1 cellular context compared by ENCODE assay signal in the genomic region with DNA sequence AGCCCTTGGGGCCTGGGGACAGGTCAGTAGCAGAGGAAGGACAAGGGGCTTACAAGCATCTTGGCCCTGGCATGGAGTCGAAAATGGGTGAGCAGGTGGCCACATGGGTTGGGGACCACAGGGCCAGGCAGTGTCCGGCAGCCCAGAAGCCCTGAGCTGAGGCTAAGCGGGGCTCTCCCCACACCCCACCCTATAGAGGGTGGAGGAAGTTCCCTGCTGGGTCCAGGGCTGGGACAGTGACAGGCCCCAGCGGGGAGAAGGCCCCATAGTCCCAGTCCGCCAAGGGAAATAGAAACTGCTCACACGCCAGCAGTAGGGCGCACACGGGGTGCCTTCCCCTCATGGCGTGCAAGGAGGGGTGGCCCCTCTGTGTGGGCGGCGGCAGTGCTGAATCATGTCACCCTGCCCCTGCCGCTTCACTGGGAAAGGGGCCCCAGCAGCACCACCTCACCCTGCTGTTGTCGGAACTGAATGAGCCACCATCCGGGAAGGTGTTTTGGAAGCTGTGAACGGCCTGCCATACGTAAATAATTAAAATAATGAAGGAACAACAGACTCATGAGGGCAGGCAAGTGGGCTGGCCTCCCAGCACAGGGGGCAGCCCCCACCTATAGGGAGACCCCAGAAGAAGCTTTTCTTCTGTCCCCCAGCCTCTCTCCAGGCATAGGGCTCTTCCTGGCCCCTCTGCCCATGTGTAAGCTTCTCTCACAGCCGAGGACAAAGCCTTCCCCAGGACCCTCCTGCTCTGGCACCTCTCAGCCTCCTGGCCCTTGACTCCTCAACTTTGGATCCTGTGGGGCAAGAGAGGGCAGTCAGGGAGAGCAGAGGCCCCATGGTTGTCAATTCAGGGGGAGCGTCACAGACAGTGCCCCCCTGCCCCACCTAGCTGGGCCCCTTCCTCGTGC.
TF ChIP-seq lines count a peak whose summit lies in the region.

No MANE protein-coding gene starts in this region.

TF ChIP-seq in K562, 482 proteins besides CTCF, POLR2A, EP300 and RAD21 (continues in another document):
- TF ChIP-seq, protein P1, sequence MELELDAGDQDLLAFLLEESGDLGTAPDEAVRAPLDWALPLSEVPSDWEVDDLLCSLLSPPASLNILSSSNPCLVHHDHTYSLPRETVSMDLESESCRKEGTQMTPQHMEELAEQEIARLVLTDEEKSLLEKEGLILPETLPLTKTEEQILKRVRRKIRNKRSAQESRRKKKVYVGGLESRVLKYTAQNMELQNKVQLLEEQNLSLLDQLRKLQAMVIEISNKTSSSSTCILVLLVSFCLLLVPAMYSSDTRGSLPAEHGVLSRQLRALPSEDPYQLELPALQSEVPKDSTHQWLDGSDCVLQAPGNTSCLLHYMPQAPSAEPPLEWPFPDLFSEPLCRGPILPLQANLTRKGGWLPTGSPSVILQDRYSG (tag; conservative IDR thresholded peaks at IDR 0.05; ENCODE audit: low read depth): peak; percentile 72; the same call in 1 of the 2 replicates
- TF ChIP-seq BRD9 (IDR thresholded peaks at IDR 0.05; ENCODE audit: low read depth, partially characterized antibody) (no peak), PATZ1 (CRISPR knock-in tag; IDR thresholded peaks at IDR 0.05; ENCODE audit: borderline replicate concordance) (no peak), U2AF1 (optimal IDR thresholded peaks at IDR 0.05; ENCODE audit: low read depth, low read length) (no peak), NR3C1 (CRISPR knock-in tag; IDR thresholded peaks at IDR 0.05) (no peak), ZNF449 (CRISPR knock-in tag; IDR thresholded peaks at IDR 0.05) (no peak), MTA1 (IDR thresholded peaks at IDR 0.05; ENCODE audit: borderline replicate concordance) (no peak), MAFK (IDR thresholded peaks at IDR 0.05; ENCODE audit: low read length) (peak; percentile 43), MTF1 (CRISPR knock-in tag; IDR thresholded peaks at IDR 0.05; ENCODE audit: borderline replicate concordance) (no peak), ZNF740 (CRISPR knock-in tag; IDR thresholded peaks at IDR 0.05) (peak; percentile 50; the same call in 1 of the 2 replicates), ZNF740 (tag; IDR thresholded peaks at IDR 0.05) (no peak), RBM39 (optimal IDR thresholded peaks at IDR 0.05; ENCODE audit: low read depth, low read length) (no peak), E2F4 (CRISPR knock-in tag; IDR thresholded peaks at IDR 0.05; ENCODE audit: low read depth) (no peak), EHMT2 (IDR thresholded peaks at IDR 0.05) (0 out of 2 replicates have a peak, but pooled peaks have one; percentile 26), ZFPM2 (CRISPR knock-in tag; IDR thresholded peaks at IDR 0.05) (0 out of 2 replicates have a peak, but pooled peaks have one; percentile 12), MTA3 (IDR thresholded peaks at IDR 0.05; ENCODE audit: borderline replicate concordance) (peak; percentile 66; the same call in 1 of the 2 replicates), POLR2B (IDR thresholded peaks at IDR 0.05; ENCODE audit: low read depth, partially characterized antibody) (no peak), HDAC1 (IDR thresholded peaks at IDR 0.05) (peak in 1 of 2 experiments; percentile 34; a peak in 1 of 4 replicates), RCOR1 (IDR thresholded peaks at IDR 0.05; ENCODE audit: borderline replicate concordance in 1 of 2, low read depth in 2 of 2, low read length in 2 of 2) (peak in 1 of 2 experiments; percentile 12; a peak in 1 of 4 replicates), ARID2 (IDR thresholded peaks at IDR 0.05) (no peak), CUX1 (CRISPR knock-in tag; IDR thresholded peaks at IDR 0.05) (no peak), ETV5 (CRISPR knock-in tag; IDR thresholded peaks at IDR 0.05; ENCODE audit: low read depth) (no peak), BRCA1 (IDR thresholded peaks at IDR 0.05) (no peak), BRCA1 (CRISPR knock-in tag; IDR thresholded peaks at IDR 0.05) (no peak), ZNF143 (CRISPR knock-in tag; IDR thresholded peaks at IDR 0.05) (no peak), HMG20A (CRISPR knock-in tag; conservative IDR thresholded peaks at IDR 0.05) (no peak), GABPA (tag; conservative IDR thresholded peaks at IDR 0.05; ENCODE audit: low read depth) (no peak; the same call in 1 of the 2 replicates), GTF2E2 (tag; IDR thresholded peaks at IDR 0.05) (no peak), PYGO2 (tag; IDR thresholded peaks at IDR 0.05) (no peak), DPF2 (IDR thresholded peaks at IDR 0.05) (0 out of 2 replicates have a peak, but pooled peaks have one; percentile 62), ZNF316 (IDR thresholded peaks at IDR 0.05) (peak; percentile 78), CREBBP (IDR thresholded peaks at IDR 0.05; ENCODE audit: low read depth, low read length) (no peak), ATF2 (CRISPR knock-in tag; IDR thresholded peaks at IDR 0.05) (no peak), KLF13 (tag; IDR thresholded peaks at IDR 0.05; ENCODE audit: borderline replicate concordance, low read depth) (no peak; the same call in 1 of the 2 replicates), MYC (IDR thresholded peaks at IDR 0.05; ENCODE audit: low read depth, low read length) (peak; percentile 58; the same call in 1 of the 2 replicates), MYC (CRISPR knock-in tag; IDR thresholded peaks at IDR 0.05; ENCODE audit: borderline replicate concordance, low read depth) (no peak), IRF2 (CRISPR knock-in tag; IDR thresholded peaks at IDR 0.05) (no peak)
- TF ChIP-seq, protein P2, sequence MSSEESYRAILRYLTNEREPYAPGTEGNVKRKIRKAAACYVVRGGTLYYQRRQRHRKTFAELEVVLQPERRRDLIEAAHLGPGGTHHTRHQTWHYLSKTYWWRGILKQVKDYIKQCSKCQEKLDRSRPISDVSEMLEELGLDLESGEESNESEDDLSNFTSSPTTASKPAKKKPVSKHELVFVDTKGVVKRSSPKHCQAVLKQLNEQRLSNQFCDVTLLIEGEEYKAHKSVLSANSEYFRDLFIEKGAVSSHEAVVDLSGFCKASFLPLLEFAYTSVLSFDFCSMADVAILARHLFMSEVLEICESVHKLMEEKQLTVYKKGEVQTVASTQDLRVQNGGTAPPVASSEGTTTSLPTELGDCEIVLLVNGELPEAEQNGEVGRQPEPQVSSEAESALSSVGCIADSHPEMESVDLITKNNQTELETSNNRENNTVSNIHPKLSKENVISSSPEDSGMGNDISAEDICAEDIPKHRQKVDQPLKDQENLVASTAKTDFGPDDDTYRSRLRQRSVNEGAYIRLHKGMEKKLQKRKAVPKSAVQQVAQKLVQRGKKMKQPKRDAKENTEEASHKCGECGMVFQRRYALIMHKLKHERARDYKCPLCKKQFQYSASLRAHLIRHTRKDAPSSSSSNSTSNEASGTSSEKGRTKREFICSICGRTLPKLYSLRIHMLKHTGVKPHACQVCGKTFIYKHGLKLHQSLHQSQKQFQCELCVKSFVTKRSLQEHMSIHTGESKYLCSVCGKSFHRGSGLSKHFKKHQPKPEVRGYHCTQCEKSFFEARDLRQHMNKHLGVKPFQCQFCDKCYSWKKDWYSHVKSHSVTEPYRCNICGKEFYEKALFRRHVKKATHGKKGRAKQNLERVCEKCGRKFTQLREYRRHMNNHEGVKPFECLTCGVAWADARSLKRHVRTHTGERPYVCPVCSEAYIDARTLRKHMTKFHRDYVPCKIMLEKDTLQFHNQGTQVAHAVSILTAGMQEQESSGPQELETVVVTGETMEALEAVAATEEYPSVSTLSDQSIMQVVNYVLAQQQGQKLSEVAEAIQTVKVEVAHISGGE (CRISPR knock-in tag; IDR thresholded peaks at IDR 0.05): peak in 1 of 3 experiments; percentile 86; a peak in 2 of 6 replicates
- TF ChIP-seq, protein P3, sequence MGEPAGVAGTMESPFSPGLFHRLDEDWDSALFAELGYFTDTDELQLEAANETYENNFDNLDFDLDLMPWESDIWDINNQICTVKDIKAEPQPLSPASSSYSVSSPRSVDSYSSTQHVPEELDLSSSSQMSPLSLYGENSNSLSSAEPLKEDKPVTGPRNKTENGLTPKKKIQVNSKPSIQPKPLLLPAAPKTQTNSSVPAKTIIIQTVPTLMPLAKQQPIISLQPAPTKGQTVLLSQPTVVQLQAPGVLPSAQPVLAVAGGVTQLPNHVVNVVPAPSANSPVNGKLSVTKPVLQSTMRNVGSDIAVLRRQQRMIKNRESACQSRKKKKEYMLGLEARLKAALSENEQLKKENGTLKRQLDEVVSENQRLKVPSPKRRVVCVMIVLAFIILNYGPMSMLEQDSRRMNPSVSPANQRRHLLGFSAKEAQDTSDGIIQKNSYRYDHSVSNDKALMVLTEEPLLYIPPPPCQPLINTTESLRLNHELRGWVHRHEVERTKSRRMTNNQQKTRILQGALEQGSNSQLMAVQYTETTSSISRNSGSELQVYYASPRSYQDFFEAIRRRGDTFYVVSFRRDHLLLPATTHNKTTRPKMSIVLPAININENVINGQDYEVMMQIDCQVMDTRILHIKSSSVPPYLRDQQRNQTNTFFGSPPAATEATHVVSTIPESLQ (CRISPR knock-in tag; IDR thresholded peaks at IDR 0.05): no peak
